4 cellular contexts compared by ENCODE assay signal in genomic region chr10:133572055-133572454, GRCh38. TPM values are rescaled to one million over a fixed set of nuclear protein-coding genes. Genes with fewer than 3 reads are reported as not detected.
"Had no signal": no experiment of that assay in that cellular context is flagged by ENCODE, and none has a peak within 500 bp of the region (broad histone marks: within the 10 kb centered on the region; RNA-seq: fewer than 3 reads in every experiment).

No MANE protein-coding gene starts in this region.

RNA-seq across cellular contexts. Expression of gene SYCE1, which starts 6.7 kb away (rescaled TPM):
- total RNA-seq: LHCN-M2, M059J, MCF 10A, NCI-H460 had no signal

RNA-seq across cellular contexts. Expression of gene CYP2E1, which starts 44.9 kb away (rescaled TPM):
- total RNA-seq: MCF 10A had no signal

RNA-seq across cellular contexts. Expression of gene FRG2B, which starts 54.5 kb away (rescaled TPM):
- total RNA-seq: LHCN-M2, M059J, MCF 10A, NCI-H460 had no signal
